In the genomic region with DNA sequence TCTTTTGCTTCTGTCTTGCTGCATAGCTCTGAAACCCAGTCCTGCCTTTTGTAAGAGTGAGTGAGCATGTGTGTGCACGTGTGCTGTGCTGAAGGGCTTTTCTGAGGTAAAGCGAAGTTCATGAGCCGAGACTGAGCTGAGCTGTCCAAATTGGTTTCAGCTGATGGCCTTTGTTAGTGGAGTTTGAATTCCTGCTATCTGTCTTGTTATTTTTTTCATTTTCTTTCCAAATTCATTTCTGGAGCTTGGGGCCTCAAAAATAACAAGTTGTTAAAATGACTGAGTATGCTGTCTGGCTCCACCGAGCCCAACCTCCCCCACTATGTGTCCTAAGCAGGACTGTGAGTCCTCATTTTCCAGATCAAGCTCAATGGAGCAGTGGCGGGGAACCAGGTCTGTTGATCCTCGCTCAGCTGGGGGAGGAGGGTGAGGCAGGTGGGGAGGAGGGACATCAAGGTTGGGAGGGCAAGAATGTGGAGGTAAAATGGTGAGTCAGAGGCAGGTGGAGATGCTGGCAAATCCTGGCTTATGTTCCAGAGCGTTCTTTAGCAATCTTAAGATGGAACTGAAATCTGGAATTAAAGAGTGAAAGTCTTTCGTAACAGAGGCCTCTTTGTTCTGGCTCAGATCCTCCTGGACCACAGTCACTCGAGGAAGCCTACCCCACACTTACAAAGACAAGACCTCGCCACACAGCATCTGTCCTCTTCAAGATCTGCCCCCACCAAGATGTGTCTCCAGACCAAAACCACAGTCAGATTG, we compare ENCODE assay signal across 19 cellular contexts.
DNase-seq lines count a peak whose midpoint lies in the region; ATAC-seq, FAIRE-seq and TF ChIP-seq lines count a peak whose summit lies in the region.
"Had no signal": no experiment of that assay in that cellular context is flagged by ENCODE, and none has a peak within 500 bp of the region (broad histone marks: within the 10 kb centered on the region; RNA-seq: fewer than 3 reads in every experiment).

No MANE protein-coding gene starts in this region.

- CTCF ChIA-PET in mammary epithelial cell (lab: Charles Lee; ENCODE audit: low non-redundant PET), result interaction anchor here (0.5 kb wide), 1 partner anchor 34 kb away, joined by 6 read pairs; no protein-coding TSS in a partner anchor

- H3K9me3 ChIP-seq in GM23248 (ENCODE audit: low read depth) (no peaks in the 10 kb centered on the region), mammary epithelial cell (replicated peaks; ENCODE audit: insufficient read depth, low read length) (no peaks in the 10 kb centered on the region), kidney (ENCODE audit: control insufficient read depth in 1 of 2, low read length in 2 of 2) (no peaks in the 10 kb centered on the region), spleen (no peaks in the 10 kb centered on the region)
- H3K9me3 ChIP-seq: SJCRH30 had no signal

- intact Hi-C loops in mammary epithelial cell (cut with micrococcal nuclease) (no loop called here), kidney (cut with DNase I) (no loop called here), sciatic nerve (cut with DNase I) (no loop called here), spleen (cut with DNase I; ENCODE audit: low total_unique reads) (no loop called here)

- peak; percentile 84 for ATAC-seq in sciatic nerve
- ATAC-seq: left lobe of liver had no signal

- H3K9ac ChIP-seq in GM23248, result no peak overlapping the region
- no peak overlapping the region for H3K9ac ChIP-seq in mammary epithelial cell (ENCODE audit: insufficient read depth, low read length)
- no peak overlapping the region for H3K9ac ChIP-seq in kidney (ENCODE audit: low read length in 2 of 2)

- H3K36me3 ChIP-seq in GM23248 (ENCODE audit: low read depth) (no peaks in the 10 kb centered on the region), mammary epithelial cell (ENCODE audit: insufficient read depth, low read length) (no peaks in the 10 kb centered on the region), kidney (ENCODE audit: control insufficient read depth in 1 of 2, insufficient read depth in 2 of 2, low read length in 2 of 2) (no peaks in the 10 kb centered on the region), spleen (peaks cover 0 to 3% (median 0%) of the 10 kb centered on the region in 6 donors)
- H3K36me3 ChIP-seq: SJCRH30 had no signal

- H3K4me1 ChIP-seq in GM23248 (ENCODE audit: insufficient read depth) (no peaks in the 10 kb centered on the region), mammary epithelial cell (ENCODE audit: insufficient read depth, low read length) (peaks cover 30% of the 10 kb centered on the region), kidney (ENCODE audit: control insufficient read depth in 1 of 2, insufficient read depth in 1 of 2, low read depth in 1 of 2, low read length in 2 of 2) (no peaks in the 10 kb centered on the region), spleen (no peaks in the 10 kb centered on the region)

- H3F3A ChIP-seq in GM23248 (ENCODE audit: insufficient read depth), result no peaks in the 10 kb centered on the region

- H3K4me3 ChIP-seq in GM23248, result no peak overlapping the region
- no peak overlapping the region for H3K4me3 ChIP-seq in mammary epithelial cell (replicated peaks in 1 of 3; ENCODE audit: insufficient read depth in 1 of 3, low read depth in 2 of 3, low read length in 3 of 3)
- no peak overlapping the region for H3K4me3 ChIP-seq in kidney (ENCODE audit: low read length in 2 of 2)
- no peak overlapping the region for H3K4me3 ChIP-seq in spleen
- H3K4me3 ChIP-seq: SJCRH30 had no signal

- no TSS peak for BruUV-seq in mammary epithelial cell (replicated peaks; lab: Mats Ljungman, UMichigan)

- H3K27me3 ChIP-seq in GM23248 (replicated peaks; ENCODE audit: insufficient read depth) (no peaks in the 10 kb centered on the region), mammary epithelial cell (ENCODE audit: insufficient read depth, low read length) (no peaks in the 10 kb centered on the region), spleen (replicated peaks in 1 of 7) (no peaks in the 10 kb centered on the region)
- H3K27me3 ChIP-seq: SJCRH30 had no signal

- no peak overlapping the region for H3K27ac ChIP-seq in GM23248
- H3K27ac ChIP-seq in mammary epithelial cell (ENCODE audit: insufficient read depth, low read depth, low read length), result peak overlapping the region; percentile 56
- no peak overlapping the region for H3K27ac ChIP-seq in kidney (ENCODE audit: low read depth in 2 of 2, low read length in 2 of 2)
- no peak overlapping the region for H3K27ac ChIP-seq in substantia nigra (ENCODE audit: low read depth, low read length, poor library complexity, severe bottlenecking)
- no peak overlapping the region for H3K27ac ChIP-seq in spleen
- H3K27ac ChIP-seq: SJCRH30 had no signal

- WGBS in GM23248 (ENCODE audit: low coverage in 1 of 2, low lambda C conversion rate in 2 of 2, missing lambda C conversion rate in 2 of 2), 2 experiments, result 36 to 43% methylated on average over 10 of the region's 10 CpGs
- WGBS in mammary epithelial cell (ENCODE audit: low coverage, missing lambda C conversion rate), result 54% methylated on average over 10 of the region's 10 CpGs
- WGBS in spleen, 5 donors, result 77 to 84% (median 82%) methylated on average over 10 of the region's 10 CpGs

- in situ Hi-C loops in GM23248 (cut with MboI) (no loop called here), mammary epithelial cell (cut with MboI; ENCODE audit: low sequenced_read_pairs in 2 of 2) (no loop called here)

- H3K79me2 ChIP-seq in GM23248 (ENCODE audit: insufficient read depth) (no peaks in the 10 kb centered on the region), mammary epithelial cell (ENCODE audit: insufficient read depth, low read length) (no peaks in the 10 kb centered on the region)

- no peak for TF ChIP-seq POLR2A in spleen (IDR thresholded peaks at IDR 0.05)

- H3K9me2 ChIP-seq in GM23248 (ENCODE audit: insufficient read depth), result no peaks in the 10 kb centered on the region

- DNase-seq in GM23248 (peak; percentile 30), mammary epithelial cell (peak; percentile 83), kidney (peak; percentile 75), sciatic nerve (ENCODE audit: low spot score) (no peak), substantia nigra (lab: John Stamatoyannopoulos, UW) (no peak), urothelium cell line (ENCODE audit: low spot score) (no peak), spleen (no peak), NCI-H748 treated with DMSO at 0.1 percent for 48 hours (lab: John Stamatoyannopoulos, UW) (no peak)
- DNase-seq: activated CD4-positive, alpha-beta T cell treated with anti-CD3 and anti-CD28 coated beads for 1 hour; activated effector memory CD4-positive, alpha-beta T cell treated with anti-CD3 and anti-CD28 coated beads, Interleukin-2, amount 50 U/mL, for 16 hours; cortex of kidney; GDM1; H9; MM.1S; naive B cell; NCI-H1930; NCI-H510A; SJCRH30 had no signal

- TF ChIP-seq CTCF in mammary epithelial cell (conservative IDR thresholded peaks at IDR 0.05 in 1 of 2, IDR thresholded peaks at IDR 0.05 in 1 of 2; ENCODE audit: extremely low read depth in 1 of 2, insufficient read depth in 1 of 2, low read depth in 1 of 2, low read length in 2 of 2) (no peak), kidney (IDR thresholded peaks at IDR 0.05; ENCODE audit: borderline replicate concordance, extremely low read depth, insufficient read depth) (no peak), spleen (IDR thresholded peaks at IDR 0.05 in 8 of 11, conservative IDR thresholded peaks at IDR 0.05 in 3 of 11) (no peak)

- H3K4me2 ChIP-seq in GM23248 (ENCODE audit: unreplicated experiment), result no peak overlapping the region
- H3K4me2 ChIP-seq in mammary epithelial cell (ENCODE audit: insufficient read depth, low read depth, low read length), result no peak overlapping the region

- H2AFZ ChIP-seq in GM23248, result no peak overlapping the region
- H2AFZ ChIP-seq in mammary epithelial cell (ENCODE audit: low read depth, low read length), result peak overlapping the region; percentile 42

- dilution Hi-C loops in mammary epithelial cell (cut with HindIII; ENCODE audit: low sequenced_read_pairs), result loop anchor here (5.0 kb wide), 1 partner anchor 61 kb away; no protein-coding TSS in a partner anchor

- FAIRE-seq in kidney (lab: Jason Lieb, UNC) (no peak), urothelium cell line (lab: Jason Lieb, UNC) (no peak)

- H4K20me1 ChIP-seq in GM23248 (ENCODE audit: insufficient read depth) (no peaks in the 10 kb centered on the region), mammary epithelial cell (ENCODE audit: insufficient read depth, low read length) (no peaks in the 10 kb centered on the region)

Comparison
In these comparisons a context has a peak if more than half of its experiments do, and no peak if none do; other contexts are left out.
1. DNase-seq: peak in GM23248 (single experiment), mammary epithelial cell (single experiment) and kidney (single experiment); none in sciatic nerve (single experiment), substantia nigra (0 of 49), urothelium cell line (single experiment), spleen (single experiment) and NCI-H748 treated with DMSO at 0.1 percent for 48 hours (single experiment).